ENCODE assay signal across 24 cellular contexts in the genomic region with DNA sequence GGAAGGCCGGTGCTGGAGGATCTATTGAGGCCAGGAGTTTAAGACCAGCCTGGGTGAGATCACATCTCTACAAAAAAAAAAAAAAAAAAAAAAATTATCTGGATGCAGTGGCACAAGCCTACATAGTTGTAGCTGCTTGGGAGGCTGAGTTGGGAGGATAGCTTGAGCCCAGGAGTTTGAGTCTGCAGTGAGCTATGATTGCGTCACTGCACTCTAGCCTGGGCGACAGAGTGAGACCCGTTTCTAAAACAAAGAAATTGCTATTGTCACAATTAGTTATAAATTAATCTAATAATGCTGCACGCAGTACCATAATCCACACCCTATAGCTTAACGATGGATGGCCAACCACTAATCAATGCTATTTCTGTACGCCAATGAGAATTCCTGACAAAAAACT. TPM values are rescaled to one million over a fixed set of nuclear protein-coding genes. Genes with fewer than 3 reads are reported as not detected.
DNase-seq lines count a peak whose midpoint lies in the region; ATAC-seq and TF ChIP-seq lines count a peak whose summit lies in the region.
"Had no signal": no experiment of that assay in that cellular context is flagged by ENCODE, and none has a peak within 500 bp of the region (broad histone marks: within the 10 kb centered on the region; RNA-seq: fewer than 3 reads in every experiment).

No MANE protein-coding gene starts in this region.

- no peak for TF ChIP-seq RAD21 in SK-N-SH (IDR thresholded peaks at IDR 0.05; ENCODE audit: low read length)

- CTCF ChIA-PET in SK-N-SH (lab: Yijun Ruan, JAX): interaction anchor here (1.1 to 1.8 kb wide), 3 partner anchors 11 to 159 kb away, joined by 3 to 5 read pairs (median 4); no protein-coding TSS in a partner anchor

- no peak overlapping the region for H2AFZ ChIP-seq in SK-N-SH (ENCODE audit: low read depth)

- peaks cover 67% of the 10 kb centered on the region for H4K20me1 ChIP-seq in SK-N-SH (ENCODE audit: insufficient read depth)

- H3K9ac ChIP-seq in SK-N-SH (0 out of 2 replicates have a peak overlapping the region, but pooled peaks have one; percentile 5), endodermal cell (ENCODE audit: extremely low read depth, low read length, poor library complexity, severe bottlenecking) (peak overlapping the region; percentile 4)

- H3K36me3 ChIP-seq in SK-N-SH (replicated peaks in 1 of 2; ENCODE audit: control insufficient read depth in 1 of 2, insufficient read depth in 2 of 2, low read length in 1 of 2): peaks cover 0 to 7% of the 10 kb centered on the region in 2 experiments
- H3K36me3 ChIP-seq in endodermal cell (ENCODE audit: control insufficient read depth, insufficient read depth, low read length): peaks cover 40% of the 10 kb centered on the region
- H3K36me3 ChIP-seq in uterus: no peaks in the 10 kb centered on the region
- H3K36me3 ChIP-seq: BE2C, heart right ventricle, SJCRH30 had no signal

- H3K27ac Mint-ChIP-seq in endodermal cell (peak overlapping the region; percentile 17), nephron progenitor cell (peak overlapping the region; percentile 96)
- H3K27ac Mint-ChIP-seq: activated CD8-positive, alpha-beta T cell treated with anti-CD3 and anti-CD28 coated beads, Interleukin-2, amount 10 ng/mL, durations not matched to agents 7 days and 5 days had no signal

- TF ChIP-seq EP300 in SK-N-SH (IDR thresholded peaks at IDR 0.05; ENCODE audit: borderline replicate concordance in 1 of 2, low read depth in 1 of 2, low read length in 1 of 2): no peak

- DNase-seq in SK-N-SH: no peak
- no peak for DNase-seq in endodermal cell
- no peak for DNase-seq in nephron progenitor cell
- no peak for DNase-seq in uterus
- DNase-seq in activated CD8-positive, alpha-beta memory T cell treated with anti-CD3 and anti-CD28 coated beads, Interleukin-2, amount 50 U/mL, for 48 hours: no peak
- DNase-seq: activated CD4-positive, CD25-positive, alpha-beta regulatory T cell; activated CD8-positive, alpha-beta T cell treated with anti-CD3 and anti-CD28 coated beads, Interleukin-2, amount 10 ng/mL, durations not matched to agents 7 days and 5 days; activated naive CD4-positive, alpha-beta T cell treated with anti-CD3 and anti-CD28 coated beads, Interleukin-2, amount 50 U/mL, for 16 hours; activated T-cell treated with anti-CD3 and anti-CD28 coated beads, Interleukin-2, amount 50 U/mL, for 4 hours; BE2C; DMS153; effector memory CD8-positive, alpha-beta T cell; GF-D8; heart right ventricle; KBM-7; NCI-H1048; NCI-H526 treated with DMSO at 0.1 percent for 48 hours; SJCRH30; stimulated activated CD4-positive, alpha-beta T cell treated with anti-CD3 and anti-CD28 coated beads, Interleukin-1b, Interleukin-23, amount 100 ng/mL, for 48 hours; stimulated activated naive CD4-positive, alpha-beta T cell treated with Interleukin-2 at 50 U/mL for 16 hours had no signal

- peaks cover 31% of the 10 kb centered on the region for H3F3A ChIP-seq in SK-N-SH (replicated peaks; ENCODE audit: insufficient read depth)

- no peak for TF ChIP-seq POLR2A in uterus (IDR thresholded peaks at IDR 0.05)

- H3K4me1 ChIP-seq in SK-N-SH (ENCODE audit: control insufficient read depth in 1 of 2, insufficient read depth in 2 of 2, low read depth in 1 of 2, low read length in 1 of 2): peaks cover 27 to 38% of the 10 kb centered on the region in 2 experiments
- peaks cover 37% of the 10 kb centered on the region for H3K4me1 ChIP-seq in endodermal cell (ENCODE audit: control insufficient read depth, insufficient read depth, low read length)
- H3K4me1 ChIP-seq in uterus: peaks cover 0 to 22% of the 10 kb centered on the region in 2 donors
- H3K4me1 ChIP-seq: SJCRH30 had no signal

- H3K4me3 Mint-ChIP-seq in endodermal cell (no peak overlapping the region), nephron progenitor cell (no peak overlapping the region)
- H3K4me3 Mint-ChIP-seq: activated CD8-positive, alpha-beta T cell treated with anti-CD3 and anti-CD28 coated beads, Interleukin-2, amount 10 ng/mL, durations not matched to agents 7 days and 5 days; activated T-cell treated with anti-CD3 and anti-CD28 coated beads, Interleukin-2, amount 50 U/mL, for 4 hours; effector memory CD8-positive, alpha-beta T cell had no signal

- TF ChIP-seq CTCF in SK-N-SH (IDR thresholded peaks at IDR 0.05) (no peak), endodermal cell (conservative IDR thresholded peaks at IDR 0.05) (no peak), nephron progenitor cell (IDR thresholded peaks at IDR 0.05) (no peak), uterus (IDR thresholded peaks at IDR 0.05) (no peak)

- H3K4me3 ChIP-seq in SK-N-SH (ENCODE audit: low read depth in 2 of 2, low read length in 1 of 2) (no peak overlapping the region), endodermal cell (ENCODE audit: low read length) (peak overlapping the region; percentile 71), uterus (no peak overlapping the region)
- H3K4me3 ChIP-seq: heart right ventricle, SJCRH30 had no signal

- intact Hi-C loops in uterus (cut with DNase I; ENCODE audit: low total_unique reads): no loop called here

- peaks cover 100% of the 10 kb centered on the region for H3K79me2 ChIP-seq in SK-N-SH (ENCODE audit: insufficient read depth)

- H3K9me3 Mint-ChIP-seq in endodermal cell: no peaks in the 10 kb centered on the region
- no peaks in the 10 kb centered on the region for H3K9me3 Mint-ChIP-seq in nephron progenitor cell
- H3K9me3 Mint-ChIP-seq: activated T-cell treated with anti-CD3 and anti-CD28 coated beads, Interleukin-2, amount 50 U/mL, for 4 hours; effector memory CD8-positive, alpha-beta T cell; T-helper 2 cell treated with Interferon-gamma antibody and Interleukin-4, amounts not matched to agents 5 μg/mL and 100 μg/mL, for 36 hours had no signal

- H3K36me3 Mint-ChIP-seq in endodermal cell (ENCODE audit: low read depth): peaks cover 5% of the 10 kb centered on the region
- H3K36me3 Mint-ChIP-seq in nephron progenitor cell (ENCODE audit: low read depth): no peaks in the 10 kb centered on the region

- H3K9me3 ChIP-seq in SK-N-SH (no peaks in the 10 kb centered on the region), endodermal cell (ENCODE audit: control insufficient read depth, low read length) (no peaks in the 10 kb centered on the region), uterus (no peaks in the 10 kb centered on the region)
- H3K9me3 ChIP-seq: BE2C, heart right ventricle, SJCRH30 had no signal

- no peaks in the 10 kb centered on the region for H3K9me2 ChIP-seq in SK-N-SH

- H3K27me3 ChIP-seq in SK-N-SH (ENCODE audit: insufficient read depth) (no peaks in the 10 kb centered on the region), endodermal cell (ENCODE audit: control insufficient read depth, insufficient read depth, low read length, poor library complexity, severe bottlenecking) (no peaks in the 10 kb centered on the region), uterus (no peaks in the 10 kb centered on the region)
- H3K27me3 ChIP-seq: BE2C, heart right ventricle, SJCRH30 had no signal

- 88% methylated on average over 7 of the region's 7 CpGs for WGBS in SK-N-SH (ENCODE audit: low lambda C conversion rate)
- 95 to 96% methylated on average over 3 to 7 of the region's 7 CpGs for WGBS in endodermal cell (ENCODE audit: insufficient coverage in 1 of 2, insufficient read length in 1 of 2), 2 experiments

- peaks cover 68% of the 10 kb centered on the region for H3K4me1 Mint-ChIP-seq in endodermal cell
- peaks cover 75% of the 10 kb centered on the region for H3K4me1 Mint-ChIP-seq in nephron progenitor cell

- no peak overlapping the region for H3K4me2 ChIP-seq in SK-N-SH

- H3K27me3 Mint-ChIP-seq in endodermal cell (ENCODE audit: insufficient read depth) (no peaks in the 10 kb centered on the region), nephron progenitor cell (ENCODE audit: low read depth, poor library complexity) (no peaks in the 10 kb centered on the region)
- H3K27me3 Mint-ChIP-seq: effector memory CD8-positive, alpha-beta T cell had no signal

- ATAC-seq in SK-N-SH treated with all-trans-retinoic acid at 6 μM for 48 hours (no peak), GM19328 (IDR thresholded peaks at IDR 0.05; ENCODE audit: unreplicated experiment) (no peak), GM21576 (IDR thresholded peaks at IDR 0.05; ENCODE audit: unreplicated experiment) (no peak)
- ATAC-seq: activated CD8-positive, alpha-beta T cell treated with anti-CD3 and anti-CD28 coated beads, Interleukin-2, amount 10 ng/mL, durations not matched to agents 7 days and 5 days; effector memory CD8-positive, alpha-beta T cell; heart right ventricle had no signal

- H3K27ac ChIP-seq in SK-N-SH (ENCODE audit: low read depth in 2 of 2, low read length in 1 of 2): peak overlapping the region in 1 of 2 experiments; percentile 29; a peak in 1 of 4 replicates
- H3K27ac ChIP-seq in endodermal cell (ENCODE audit: low read depth, low read length): no peak overlapping the region
- H3K27ac ChIP-seq in uterus: peak overlapping the region; percentile 83 to 90
- H3K27ac ChIP-seq: SJCRH30 had no signal

- POLR2A ChIA-PET in SK-N-SH (lab: Yijun Ruan, JAX): no interaction called here

TF ChIP-seq in SK-N-SH, 30 proteins besides CTCF, POLR2A, EP300 and RAD21 (continues in another document):
- TF ChIP-seq FOXM1 (IDR thresholded peaks at IDR 0.05; ENCODE audit: low read depth): no peak

TF ChIP-seq in SK-N-SH treated with all-trans-retinoic acid at 6 μM for 48 hours, 23 proteins besides CTCF, POLR2A, EP300 and RAD21 (continues in another document):
- TF ChIP-seq GLIS3 (CRISPR knock-in tag; IDR thresholded peaks at IDR 0.05): no peak
- no peak for TF ChIP-seq ZFP30 (CRISPR knock-in tag; IDR thresholded peaks at IDR 0.05)
- TF ChIP-seq BACH2 (CRISPR knock-in tag; IDR thresholded peaks at IDR 0.05; ENCODE audit: borderline replicate concordance): no peak
- TF ChIP-seq, protein P1, sequence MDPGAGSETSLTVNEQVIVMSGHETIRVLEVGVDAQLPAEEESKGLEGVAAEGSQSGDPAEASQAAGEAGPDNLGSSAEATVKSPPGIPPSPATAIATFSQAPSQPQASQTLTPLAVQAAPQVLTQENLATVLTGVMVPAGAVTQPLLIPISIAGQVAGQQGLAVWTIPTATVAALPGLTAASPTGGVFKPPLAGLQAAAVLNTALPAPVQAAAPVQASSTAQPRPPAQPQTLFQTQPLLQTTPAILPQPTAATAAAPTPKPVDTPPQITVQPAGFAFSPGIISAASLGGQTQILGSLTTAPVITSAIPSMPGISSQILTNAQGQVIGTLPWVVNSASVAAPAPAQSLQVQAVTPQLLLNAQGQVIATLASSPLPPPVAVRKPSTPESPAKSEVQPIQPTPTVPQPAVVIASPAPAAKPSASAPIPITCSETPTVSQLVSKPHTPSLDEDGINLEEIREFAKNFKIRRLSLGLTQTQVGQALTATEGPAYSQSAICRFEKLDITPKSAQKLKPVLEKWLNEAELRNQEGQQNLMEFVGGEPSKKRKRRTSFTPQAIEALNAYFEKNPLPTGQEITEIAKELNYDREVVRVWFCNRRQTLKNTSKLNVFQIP (CRISPR knock-in tag; IDR thresholded peaks at IDR 0.05; ENCODE audit: borderline replicate concordance, low read depth): no peak
- TF ChIP-seq TCF4 (CRISPR knock-in tag; IDR thresholded peaks at IDR 0.05; ENCODE audit: borderline replicate concordance): no peak

RNA-seq across cellular contexts. Expression of a gene that starts 10.7 kb away (rescaled TPM):
- polyA plus RNA-seq in SK-N-SH (2012; rRNA removed): 115 and 127 TPM in 2 replicates
- polyA plus RNA-seq in SK-N-SH (2012; cell fraction: cytosol; rRNA removed): 44.1 and 52.4 TPM in 2 replicates
- polyA plus RNA-seq in SK-N-SH (2012; cell fraction: nucleus; rRNA removed): 397 and 536 TPM in 2 replicates
- total RNA-seq in endodermal cell (100 to 1,000 TPM; 212 to 221 TPM), uterus (100 to 1,000 TPM in 3 of 4 donors, 10 to 100 TPM in 1; 52.4 to 283 (median 148) TPM)
- 86.0 TPM for polyA plus RNA-seq in endodermal cell (2013, experiment 1 of 2)
- polyA plus RNA-seq in endodermal cell (2013, experiment 2 of 2): 96.0 TPM
